In the genomic region with DNA sequence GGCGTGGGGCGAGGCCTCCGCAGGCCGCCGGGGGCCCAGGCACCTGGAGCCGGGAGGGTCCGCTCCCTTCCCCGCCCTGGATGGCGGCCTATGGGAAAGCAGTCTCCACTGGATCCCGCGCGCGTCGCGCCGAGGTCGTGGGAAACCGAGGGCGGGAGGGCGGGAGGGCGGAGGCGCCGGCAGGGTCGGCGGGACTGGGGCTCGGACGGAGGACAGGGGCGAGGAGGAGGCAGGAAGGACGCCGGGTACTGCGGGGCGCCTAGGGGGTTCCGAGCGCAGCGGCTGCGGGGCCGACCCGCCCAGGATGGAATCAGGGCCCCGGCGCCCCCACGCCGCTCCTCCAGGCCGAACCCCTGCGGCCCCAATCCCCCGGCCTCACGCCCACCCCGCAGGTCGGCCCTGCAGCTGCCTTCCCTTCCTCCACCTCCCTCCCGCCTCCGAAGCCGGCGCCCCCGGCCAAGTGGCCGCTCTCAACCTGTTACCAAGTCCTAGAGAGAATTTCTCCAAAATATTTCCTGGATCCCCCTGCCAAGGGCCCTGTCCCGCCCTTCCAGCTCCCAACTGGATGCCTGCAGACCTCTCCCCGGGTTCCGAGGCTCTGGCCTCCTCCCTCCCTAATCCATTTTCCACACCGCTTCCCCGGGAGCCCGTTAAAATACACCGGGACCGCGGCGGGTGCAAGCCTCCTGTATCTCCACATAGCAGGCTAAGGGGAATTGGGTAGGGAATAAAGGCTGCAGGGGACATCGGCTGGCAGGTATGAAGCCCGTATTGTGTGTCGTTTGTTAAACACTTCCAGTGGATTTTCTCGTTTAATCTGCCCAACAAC, we compare ENCODE assay signal across 9 cellular contexts.
DNase-seq lines count a peak whose midpoint lies in the region; ATAC-seq, FAIRE-seq and TF ChIP-seq lines count a peak whose summit lies in the region.
"Had no signal": no experiment of that assay in that cellular context is flagged by ENCODE, and none has a peak within 500 bp of the region (broad histone marks: within the 10 kb centered on the region; RNA-seq: fewer than 3 reads in every experiment).

No MANE protein-coding gene starts in this region.

- no peak for FAIRE-seq in bronchial epithelial cell (lab: Jason Lieb, UNC)

- no peaks in the 10 kb centered on the region for H3K9me3 ChIP-seq in HUES6 (ENCODE audit: control insufficient read depth, insufficient read depth, low read depth, low read length)
- no peaks in the 10 kb centered on the region for H3K9me3 ChIP-seq in stomach smooth muscle (ENCODE audit: control insufficient read depth in 2 of 2, low read length in 2 of 2)
- H3K9me3 ChIP-seq: adrenal gland had no signal

- no peak overlapping the region for H3K27ac ChIP-seq in ACC112 (ENCODE audit: low read depth, low read length)
- no peak overlapping the region; the same call in 1 of the 2 replicates for H3K27ac ChIP-seq in HUES6 (ENCODE audit: low read depth, low read length)
- H3K27ac ChIP-seq in stomach smooth muscle (ENCODE audit: low read length): peak overlapping the region; percentile 58

- peak overlapping the region; percentile 77 for H3K9ac ChIP-seq in HUES6 (ENCODE audit: low read length)
- H3K9ac ChIP-seq in stomach smooth muscle (ENCODE audit: low read length in 2 of 2): peak overlapping the region in 1 of 2 donors; percentile 29

- no peaks in the 10 kb centered on the region for H3K36me3 ChIP-seq in ACC112 (ENCODE audit: insufficient read depth, low read length)
- H3K36me3 ChIP-seq in HUES6 (ENCODE audit: control insufficient read depth, insufficient read depth, low read length): no peaks in the 10 kb centered on the region
- H3K36me3 ChIP-seq in bronchial epithelial cell (ENCODE audit: control insufficient read depth, insufficient read depth, low read length): no peaks in the 10 kb centered on the region
- H3K36me3 ChIP-seq in stomach smooth muscle (ENCODE audit: control insufficient read depth in 2 of 2, insufficient read depth in 2 of 2, low read length in 2 of 2): peaks cover 0 to 3% of the 10 kb centered on the region in 2 donors
- H3K36me3 ChIP-seq: adrenal gland had no signal

- H3K79me2 ChIP-seq in ACC112 (ENCODE audit: control insufficient read depth, insufficient read depth, low read length, unreplicated experiment): no peaks in the 10 kb centered on the region

- peak; percentile 40 for ATAC-seq in left lobe of liver

- in situ Hi-C loops in G401 (cut with HindIII; ENCODE audit: low sequenced_read_pairs): no loop called here

- H3K4me3 ChIP-seq in ACC112 (ENCODE audit: low read depth, low read length) (peak overlapping the region; percentile 79), HUES6 (ENCODE audit: low read depth, low read length) (peak overlapping the region; percentile 71), bronchial epithelial cell (ENCODE audit: low read depth, low read length) (peak overlapping the region; percentile 31), stomach smooth muscle (ENCODE audit: low read length in 2 of 2) (peak overlapping the region; percentile 54 to 75)

- H3K27me3 ChIP-seq in ACC112 (ENCODE audit: insufficient read depth, low read length) (peaks cover 61% of the 10 kb centered on the region), HUES6 (ENCODE audit: control insufficient read depth, insufficient read depth, low read length) (peaks cover 78% of the 10 kb centered on the region), bronchial epithelial cell (ENCODE audit: control insufficient read depth, insufficient read depth, low read length) (peaks cover 28% of the 10 kb centered on the region), stomach smooth muscle (ENCODE audit: control insufficient read depth in 1 of 2, insufficient read depth in 2 of 2, low read length in 2 of 2) (peaks cover 2 to 30% of the 10 kb centered on the region in 2 donors)

- H3K4me1 ChIP-seq in ACC112 (ENCODE audit: control insufficient read depth, insufficient read depth, low read length, unreplicated experiment): no peaks in the 10 kb centered on the region
- H3K4me1 ChIP-seq in HUES6 (ENCODE audit: control insufficient read depth, insufficient read depth, low read length): peaks cover 31% of the 10 kb centered on the region
- peaks cover 22% of the 10 kb centered on the region for H3K4me1 ChIP-seq in stomach smooth muscle (ENCODE audit: control insufficient read depth, insufficient read depth, low read length)

- DNase-seq in bronchial epithelial cell (ENCODE audit: low read depth): no peak
- no peak for DNase-seq in left lobe of liver (ENCODE audit: low spot score)
- DNase-seq in G401 (ENCODE audit: low spot score): no peak
- no peak for DNase-seq in NCI-H2196 treated with DMSO at 0.1 percent for 48 hours (lab: John Stamatoyannopoulos, UW; ENCODE audit: unreplicated experiment)
- DNase-seq in NOMO-1 treated with dmso at 0.1 percent for 144 hours (lab: John Stamatoyannopoulos, UW; ENCODE audit: unreplicated experiment): no peak

- no peak for TF ChIP-seq CTCF in bronchial epithelial cell (IDR thresholded peaks at IDR 0.05; ENCODE audit: insufficient read depth, low read length, severe bottlenecking)

- peak overlapping the region; percentile 58 for H2AFZ ChIP-seq in ACC112 (ENCODE audit: low read length, unreplicated experiment)
